ENCODE assay signal across 9 cellular contexts in genomic region chr13:93227906-93228801, GRCh38. TPM values are rescaled to one million over a fixed set of nuclear protein-coding genes. Genes with fewer than 3 reads are reported as not detected.
A peak's percentile ranks its signal among the peaks of the same experiment; 100 is the strongest.
DNase-seq lines count a peak whose midpoint lies in the region; ATAC-seq lines count a peak whose summit lies in the region.
"Had no signal": no experiment of that assay in that cellular context is flagged by ENCODE, and none has a peak within 500 bp of the region (broad histone marks: within the 10 kb centered on the region; RNA-seq: fewer than 3 reads in every experiment).

No MANE protein-coding gene starts in this region.

- ATAC-seq in HG02763 (IDR thresholded peaks at IDR 0.05; ENCODE audit: unreplicated experiment), result no peak
- ATAC-seq in GM18868 (IDR thresholded peaks at IDR 0.05; ENCODE audit: unreplicated experiment), result no peak

- DNase-seq in DMS 273 (lab: John Stamatoyannopoulos, UW; ENCODE audit: unreplicated experiment) (peak; percentile 88), NCI-H1048 (lab: John Stamatoyannopoulos, UW) (peak; percentile 70), SKM-1 treated with dmso at 0.1 percent for 144 hours (lab: John Stamatoyannopoulos, UW; ENCODE audit: unreplicated experiment) (peak; percentile 72), globus pallidus (ENCODE audit: low spot score) (peak; percentile 39), occipital lobe (lab: John Stamatoyannopoulos, UW) (peak; percentile 72), NOMO-1 treated with DMSO at 0.1 percent for 48 hours (lab: John Stamatoyannopoulos, UW; ENCODE audit: unreplicated experiment) (no peak)

RNA-seq across cellular contexts. Expression of gene GPC6, which starts 1.5 kb away (rescaled TPM):
- 9.8 TPM for total RNA-seq in occipital lobe
- total RNA-seq: natural killer cell treated with Interleukin-12 subunit alpha and Interleukin-12 subunit beta and Interleukin-15 and Interleukin-18, amount 100 ng/mL, for 72 hours had no signal
